ENCODE assay signal across 14 cellular contexts in genomic region chr6:143187173-143187908, GRCh38.
DNase-seq lines count a peak whose midpoint lies in the region; ATAC-seq and TF ChIP-seq lines count a peak whose summit lies in the region.
"Had no signal": no experiment of that assay in that cellular context is flagged by ENCODE, and none has a peak within 500 bp of the region (broad histone marks: within the 10 kb centered on the region; RNA-seq: fewer than 3 reads in every experiment).

No MANE protein-coding gene starts in this region.

- H3K27ac Mint-ChIP-seq in HFFc6, result peak overlapping the region; percentile 7; the same call in 1 of the 2 replicates
- H3K27ac Mint-ChIP-seq: activated naive CD8-positive, alpha-beta T cell had no signal

- peak; percentile 58 to 86 (median 70) for ATAC-seq in heart right ventricle
- ATAC-seq in GM19397 (IDR thresholded peaks at IDR 0.05; ENCODE audit: unreplicated experiment), result no peak
- ATAC-seq: left colon had no signal

- H3K36me3 ChIP-seq in heart right ventricle (peaks cover 0 to 6% (median 0%) of the 10 kb centered on the region in 9 donors), Karpas-422 (ENCODE audit: insufficient read depth, low read length) (no peaks in the 10 kb centered on the region)

- H3K4me1 Mint-ChIP-seq in HFFc6 (ENCODE audit: low read depth), result peaks cover 39% of the 10 kb centered on the region

- H3K79me2 ChIP-seq in Karpas-422 (ENCODE audit: low read length), result no peaks in the 10 kb centered on the region

- H3K4me1 ChIP-seq in heart right ventricle (peaks cover 0 to 25% (median 10%) of the 10 kb centered on the region in 9 donors), Karpas-422 (ENCODE audit: low read length) (no peaks in the 10 kb centered on the region)
- H3K4me1 ChIP-seq: testis had no signal

- peaks cover 27% of the 10 kb centered on the region for H3K36me3 Mint-ChIP-seq in HFFc6 (ENCODE audit: low read depth)

- H3K27me3 Mint-ChIP-seq in HFFc6 (ENCODE audit: insufficient read depth), result no peaks in the 10 kb centered on the region; the same call in none of the 2 replicates
- H3K27me3 Mint-ChIP-seq: activated naive CD8-positive, alpha-beta T cell had no signal

- DNase-seq in HFFc6, result peak; percentile 76
- DNase-seq in astrocyte of the hippocampus (ENCODE audit: low read depth, low spot score), result peak; percentile 81
- DNase-seq in heart right ventricle, result peak in 1 of 2 donors; percentile 62
- peak; percentile 83 for DNase-seq in stromal cell of bone marrow (ENCODE audit: low read depth)
- DNase-seq in Karpas-422, result no peak
- DNase-seq in NCI-H1694 treated with DMSO at 0.1 percent for 48 hours (lab: John Stamatoyannopoulos, UW), result no peak
- DNase-seq: activated CD8-positive, alpha-beta memory T cell treated with anti-CD3 and anti-CD28 coated beads, Interleukin-2, amount 50 U/mL, for 4 hours; KG1; left colon; spleen; testis had no signal

- H3K4me3 ChIP-seq in heart right ventricle (no peak overlapping the region), Karpas-422 (ENCODE audit: low read length) (no peak overlapping the region)
- H3K4me3 ChIP-seq: spleen, testis had no signal

- TF ChIP-seq CTCF in HFFc6 (IDR thresholded peaks at IDR 0.05) (no peak), heart right ventricle (IDR thresholded peaks at IDR 0.05) (no peak)

- 49 to 62% methylated on average over 8 of the region's 8 CpGs for WGBS in heart right ventricle, 2 donors

- H3K9me2 ChIP-seq in Karpas-422 (replicated peaks; ENCODE audit: insufficient read depth, low read length), result no peaks in the 10 kb centered on the region

- peak overlapping the region in 7 of 10 donors; percentile 3 to 65 (median 44) for H3K27ac ChIP-seq in heart right ventricle
- no peak overlapping the region for H3K27ac ChIP-seq in Karpas-422 (ENCODE audit: low read length)
- H3K27ac ChIP-seq: spleen, testis had no signal

- H3K27me3 ChIP-seq in heart right ventricle (no peaks in the 10 kb centered on the region), Karpas-422 (ENCODE audit: low read length) (no peaks in the 10 kb centered on the region)
- H3K27me3 ChIP-seq: spleen, testis had no signal

- H3K4me2 ChIP-seq in Karpas-422 (ENCODE audit: low read depth, low read length, poor library complexity, severe bottlenecking), result no peak overlapping the region

- no peak overlapping the region for H3K4me3 Mint-ChIP-seq in HFFc6
- H3K4me3 Mint-ChIP-seq: activated naive CD8-positive, alpha-beta T cell; neural crest cell had no signal

- no peaks in the 10 kb centered on the region for H4K20me1 ChIP-seq in Karpas-422 (ENCODE audit: insufficient read depth, low read depth, low read length)

- no peaks in the 10 kb centered on the region for H3K9me3 ChIP-seq in heart right ventricle
- no peaks in the 10 kb centered on the region for H3K9me3 ChIP-seq in Karpas-422 (ENCODE audit: low read length)
- H3K9me3 ChIP-seq: spleen, testis had no signal

- H3K9ac ChIP-seq in Karpas-422 (ENCODE audit: low read length), result no peak overlapping the region

- H3K9me3 Mint-ChIP-seq in HFFc6, result no peaks in the 10 kb centered on the region
- H3K9me3 Mint-ChIP-seq: neural crest cell had no signal

- intact Hi-C loops in heart right ventricle (cut with DNase I), result no loop called here

- H2AFZ ChIP-seq in Karpas-422 (ENCODE audit: low read length), result no peak overlapping the region

Comparison
In these comparisons a context has a peak if more than half of its experiments do, and no peak if none do; other contexts are left out.
1. DNase-seq: peak in HFFc6 (single experiment), astrocyte of the hippocampus (single experiment) and stromal cell of bone marrow (single experiment); none in Karpas-422 (single experiment) and NCI-H1694 treated with DMSO at 0.1 percent for 48 hours (single experiment).